19 cellular contexts compared by ENCODE assay signal in genomic region chr2:129205766-129206165, GRCh38.
DNase-seq lines count a peak whose midpoint lies in the region; TF ChIP-seq lines count a peak whose summit lies in the region.
"Had no signal": no experiment of that assay in that cellular context is flagged by ENCODE, and none has a peak within 500 bp of the region (broad histone marks: within the 10 kb centered on the region; RNA-seq: fewer than 3 reads in every experiment).

No MANE protein-coding gene starts in this region.

- no peak overlapping the region for H3K9ac ChIP-seq in mesenchymal stem cell (ENCODE audit: low read length)
- H3K9ac ChIP-seq: BLaER1 treated with 17β-estradiol and CSF1 and Interleukin-3, amounts not matched to agents 10 nM and 100 nM had no signal

- H3K4me1 Mint-ChIP-seq in mesothelial cell of epicardium = peaks cover 13% of the 10 kb centered on the region
- H3K4me1 Mint-ChIP-seq: B cell had no signal

- 54% methylated on average over 5 of the region's 5 CpGs for WGBS in esophagus muscularis mucosa
- 93% methylated on average over 4 of the region's 5 CpGs for WGBS in mesenchymal stem cell

- intact Hi-C loops in esophagus muscularis mucosa (cut with DNase I) = no loop called here

- no peak overlapping the region for H2BK12ac ChIP-seq in mesenchymal stem cell (ENCODE audit: low read length in 2 of 2)

- no peak overlapping the region for H3K23ac ChIP-seq in mesenchymal stem cell (ENCODE audit: low read length in 2 of 2)

- no peak overlapping the region for H3K4me2 ChIP-seq in mesenchymal stem cell (ENCODE audit: low read length, poor library complexity, severe bottlenecking)
- H3K4me2 ChIP-seq: A549; BLaER1 treated with 17β-estradiol and CSF1 and Interleukin-3, amounts not matched to agents 10 nM and 100 nM had no signal

- H2AK5ac ChIP-seq in mesenchymal stem cell (ENCODE audit: low read length, severe bottlenecking) = no peak overlapping the region

- no peak overlapping the region for H3K18ac ChIP-seq in mesenchymal stem cell (ENCODE audit: low read depth in 1 of 2, low read length in 2 of 2)

- H3K27me3 Mint-ChIP-seq in mesothelial cell of epicardium (ENCODE audit: low read depth) = no peaks in the 10 kb centered on the region
- H3K27me3 Mint-ChIP-seq: CD4-positive, alpha-beta T cell had no signal

- H3K9me3 ChIP-seq in esophagus muscularis mucosa = no peaks in the 10 kb centered on the region
- H3K9me3 ChIP-seq in mesenchymal stem cell (ENCODE audit: control insufficient read depth, low read length) = no peaks in the 10 kb centered on the region
- H3K9me3 ChIP-seq: A549, Caco-2 had no signal

- no peaks in the 10 kb centered on the region for H3K79me1 ChIP-seq in mesenchymal stem cell (replicated peaks; ENCODE audit: low read length, poor library complexity, severe bottlenecking)

- H2BK120ac ChIP-seq in mesenchymal stem cell (ENCODE audit: low read depth, low read length) = no peak overlapping the region

- no peaks in the 10 kb centered on the region for H3K36me3 ChIP-seq in esophagus muscularis mucosa
- no peaks in the 10 kb centered on the region for H3K36me3 ChIP-seq in mesenchymal stem cell (ENCODE audit: control insufficient read depth in 1 of 2, insufficient read depth in 2 of 2, low read depth in 1 of 2, low read length in 2 of 2)
- H3K36me3 ChIP-seq: BLaER1 treated with 17β-estradiol and CSF1 and Interleukin-3, amounts not matched to agents 10 nM and 100 nM had no signal

- peak; percentile 3 for DNase-seq in NCI-H82 (lab: John Stamatoyannopoulos, UW)
- DNase-seq in NCI-H82 treated with DMSO at 0.1 percent for 48 hours (lab: John Stamatoyannopoulos, UW; ENCODE audit: unreplicated experiment) = no peak
- DNase-seq in esophagus muscularis mucosa (ENCODE audit: extremely low spot score) = peak; percentile 57
- DNase-seq in mesothelial cell of epicardium (ENCODE audit: low spot score in 2 of 2, unreplicated experiment in 2 of 2) = no peak
- no peak for DNase-seq in NCI-H526 treated with DMSO at 0.1 percent for 48 hours (lab: John Stamatoyannopoulos, UW)
- DNase-seq in mesenchymal stem cell = no peak
- no peak for DNase-seq in SIG-M5 (lab: John Stamatoyannopoulos, UW)
- DNase-seq: AML-193; Caco-2; Calu3; CD4-positive, alpha-beta T cell; CD8-positive, alpha-beta T cell; DMS79 treated with DMSO at 0.1 percent for 48 hours; GF-D8 had no signal

- H3K4me3 ChIP-seq in esophagus muscularis mucosa (no peak overlapping the region), mesenchymal stem cell (ENCODE audit: insufficient read depth in 1 of 2, low read depth in 1 of 2, low read length in 2 of 2) (no peak overlapping the region)
- H3K4me3 ChIP-seq: A549; BLaER1 treated with 17β-estradiol and CSF1 and Interleukin-3, amounts not matched to agents 10 nM and 100 nM had no signal

- TF ChIP-seq POLR2A in esophagus muscularis mucosa (IDR thresholded peaks at IDR 0.05; ENCODE audit: low read depth) = no peak

- H3K27ac ChIP-seq in esophagus muscularis mucosa (replicated peaks in 1 of 4) (no peak overlapping the region), mesenchymal stem cell (ENCODE audit: low read length, poor library complexity, severe bottlenecking) (no peak overlapping the region)
- H3K27ac ChIP-seq: 22Rv1; A549; BLaER1 treated with 17β-estradiol and CSF1 and Interleukin-3, amounts not matched to agents 10 nM and 100 nM; C4-2B had no signal

- H3K36me3 Mint-ChIP-seq in mesothelial cell of epicardium = no peaks in the 10 kb centered on the region
- H3K36me3 Mint-ChIP-seq: CD8-positive, alpha-beta T cell had no signal

- H3K27me3 ChIP-seq in esophagus muscularis mucosa (peaks cover 0 to 7% (median 0%) of the 10 kb centered on the region in 4 donors), mesenchymal stem cell (ENCODE audit: control insufficient read depth in 1 of 2, insufficient read depth in 1 of 2, low read length in 2 of 2) (peaks cover 0 to 5% of the 10 kb centered on the region in 2 experiments)
- H3K27me3 ChIP-seq: BLaER1 treated with 17β-estradiol and CSF1 and Interleukin-3, amounts not matched to agents 10 nM and 100 nM had no signal

- no peak overlapping the region for H4K8ac ChIP-seq in mesenchymal stem cell (ENCODE audit: low read length)

- H4K91ac ChIP-seq in mesenchymal stem cell (ENCODE audit: low read length) = no peak overlapping the region

- H3K14ac ChIP-seq in mesenchymal stem cell (ENCODE audit: low read length in 2 of 2) = no peak overlapping the region

- no peak for TF ChIP-seq CTCF in esophagus muscularis mucosa (IDR thresholded peaks at IDR 0.05)
- no peak for TF ChIP-seq CTCF in mesothelial cell of epicardium (IDR thresholded peaks at IDR 0.05; ENCODE audit: unreplicated experiment)

- H3K4me3 Mint-ChIP-seq in mesothelial cell of epicardium = no peak overlapping the region
- H3K4me3 Mint-ChIP-seq: B cell; CD4-positive, alpha-beta T cell; CD8-positive, alpha-beta T cell had no signal

- TF ChIP-seq EP300 in esophagus muscularis mucosa (IDR thresholded peaks at IDR 0.05) = no peak

- H3K9me3 Mint-ChIP-seq in mesothelial cell of epicardium = no peaks in the 10 kb centered on the region
- H3K9me3 Mint-ChIP-seq: CD4-positive, alpha-beta T cell; CD8-positive, alpha-beta T cell had no signal

- H3K4me1 ChIP-seq in esophagus muscularis mucosa (no peaks in the 10 kb centered on the region), mesenchymal stem cell (ENCODE audit: control insufficient read depth, insufficient read depth, low read depth, low read length) (no peaks in the 10 kb centered on the region)
- H3K4me1 ChIP-seq: A549, Caco-2 had no signal

- no peak overlapping the region for H2BK15ac ChIP-seq in mesenchymal stem cell (ENCODE audit: low read depth, poor library complexity, severe bottlenecking)

- H3K4ac ChIP-seq in mesenchymal stem cell (ENCODE audit: low read depth in 1 of 2, low read length in 2 of 2) = no peak overlapping the region

- peak overlapping the region; percentile 36 for H3K27ac Mint-ChIP-seq in mesothelial cell of epicardium
- H3K27ac Mint-ChIP-seq: B cell; CD4-positive, alpha-beta T cell; CD8-positive, alpha-beta T cell had no signal

- no peak overlapping the region for H2AFZ ChIP-seq in mesenchymal stem cell (ENCODE audit: low read depth, low read length)

- no peak overlapping the region for H2BK5ac ChIP-seq in mesenchymal stem cell (ENCODE audit: low read depth, low read length, poor library complexity, severe bottlenecking)

Comparison
In these comparisons a context has a peak if more than half of its experiments do, and no peak if none do; other contexts are left out.
1. DNase-seq: peak in NCI-H82 (single experiment) and esophagus muscularis mucosa (single experiment); none in NCI-H82 treated with DMSO at 0.1 percent for 48 hours (single experiment), mesothelial cell of epicardium (0 of 2), NCI-H526 treated with DMSO at 0.1 percent for 48 hours (single experiment), mesenchymal stem cell (single experiment) and SIG-M5 (single experiment).